Comparison of ENCODE assay signal across 17 cellular contexts in the genomic region with DNA sequence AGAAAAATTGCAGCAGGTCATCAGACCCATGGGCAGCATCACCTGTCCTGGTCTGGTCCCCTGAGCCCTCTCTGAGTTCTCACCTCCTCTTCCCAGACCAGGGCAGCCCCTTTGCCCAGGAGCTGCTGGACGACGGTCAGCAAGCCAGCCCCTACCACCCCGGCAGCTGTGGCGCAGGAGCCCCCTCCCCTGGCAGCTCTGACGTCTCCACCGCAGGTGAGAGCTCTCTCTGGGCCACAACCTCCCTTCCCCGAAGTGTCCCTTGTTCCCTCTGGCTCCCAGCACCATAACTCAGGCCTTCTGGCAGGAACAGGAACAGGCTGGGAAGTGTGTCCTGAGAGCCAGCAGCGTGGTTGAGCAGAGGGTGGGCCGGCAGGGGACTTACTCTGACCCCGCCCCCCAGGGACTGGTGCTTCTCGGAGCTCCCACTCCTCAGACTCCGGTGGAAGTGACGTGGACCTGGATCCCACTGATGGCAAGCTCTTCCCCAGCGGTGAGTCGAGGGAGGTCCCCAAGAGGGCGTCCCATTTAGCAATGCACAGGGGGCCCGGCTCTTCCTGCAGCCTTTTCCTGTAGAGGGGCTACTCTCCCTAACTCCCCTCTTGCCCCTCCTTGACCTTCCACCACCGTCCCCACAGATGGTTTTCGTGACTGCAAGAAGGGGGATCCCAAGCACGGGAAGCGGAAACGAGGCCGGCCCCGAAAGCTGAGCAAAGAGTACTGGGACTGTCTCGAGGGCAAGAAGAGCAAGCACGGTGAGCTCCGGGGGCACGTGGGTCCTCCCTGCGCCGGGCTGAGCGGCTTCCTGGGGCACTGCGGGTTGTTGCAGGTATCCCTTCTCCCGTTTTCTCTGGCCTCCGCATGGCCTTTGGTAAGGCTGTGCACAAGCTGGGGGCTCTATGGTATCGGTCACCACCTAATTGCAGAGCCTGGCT. TPM values are rescaled to one million over a fixed set of nuclear protein-coding genes. Genes with fewer than 3 reads are reported as not detected.
DNase-seq lines count a peak whose midpoint lies in the region; ATAC-seq and TF ChIP-seq lines count a peak whose summit lies in the region.
"Had no signal": no experiment of that assay in that cellular context is flagged by ENCODE, and none has a peak within 500 bp of the region (broad histone marks: within the 10 kb centered on the region; RNA-seq: fewer than 3 reads in every experiment).

No MANE protein-coding gene starts in this region.

- H3K27me3 ChIP-seq in mesenchymal stem cell (ENCODE audit: control insufficient read depth in 1 of 2, insufficient read depth in 1 of 2, low read length in 2 of 2) (peaks cover 0 to 7% of the 10 kb centered on the region in 2 experiments), transverse colon (no peaks in the 10 kb centered on the region)

- H2BK15ac ChIP-seq in mesenchymal stem cell (ENCODE audit: low read depth, poor library complexity, severe bottlenecking): no peak overlapping the region

- H3K9ac ChIP-seq in mesenchymal stem cell (ENCODE audit: low read length): no peak overlapping the region

- H3K4me2 ChIP-seq in mesenchymal stem cell (ENCODE audit: low read length, poor library complexity, severe bottlenecking): peak overlapping the region; percentile 87

- H3K36me3 ChIP-seq in mesenchymal stem cell (ENCODE audit: control insufficient read depth in 1 of 2, insufficient read depth in 2 of 2, low read depth in 1 of 2, low read length in 2 of 2) (peaks cover 0 to 56% of the 10 kb centered on the region in 2 experiments), transverse colon (peaks cover 0 to 24% (median 2%) of the 10 kb centered on the region in 4 donors)

- no peak overlapping the region for H2BK5ac ChIP-seq in mesenchymal stem cell (ENCODE audit: low read depth, low read length, poor library complexity, severe bottlenecking)

- DNase-seq in NCI-H2029 (lab: John Stamatoyannopoulos, UW) (peak; percentile 20), epithelial cell of esophagus (ENCODE audit: low read depth) (no peak), mesenchymal stem cell (no peak), transverse colon (peak; percentile 60), 8988T (no peak), OCI-M2 (lab: John Stamatoyannopoulos, UW; ENCODE audit: unreplicated experiment) (no peak)
- DNase-seq: activated CD4-positive, alpha-beta T cell treated with anti-CD3 and anti-CD28 coated beads for 48 hours; activated naive CD4-positive, alpha-beta T cell; aorta; DMS 273 treated with DMSO at 0.1 percent for 48 hours; mammary epithelial cell; NCI-H2107; nephron progenitor cell had no signal

- peaks cover 24% of the 10 kb centered on the region for H3K79me1 ChIP-seq in mesenchymal stem cell (replicated peaks; ENCODE audit: low read length, poor library complexity, severe bottlenecking)

- H3K27ac ChIP-seq in mesenchymal stem cell (ENCODE audit: low read length, poor library complexity, severe bottlenecking): no peak overlapping the region
- H3K27ac ChIP-seq in transverse colon: peak overlapping the region; percentile 91 to 94 (median 92)
- H3K27ac ChIP-seq: gastroesophageal sphincter, HL-60 had no signal

- no peak overlapping the region for H4K8ac ChIP-seq in mesenchymal stem cell (ENCODE audit: low read length)

- WGBS in mesenchymal stem cell: 90% methylated on average over 35 of the region's 35 CpGs
- 62% methylated on average over 35 of the region's 35 CpGs; no CpG with 5 or more reads in 1 of the 2 donors for WGBS in transverse colon (ENCODE audit: low coverage in 1 of 2), 2 donors

- H3K4me1 ChIP-seq in mesenchymal stem cell (ENCODE audit: control insufficient read depth, insufficient read depth, low read depth, low read length): peaks cover 60% of the 10 kb centered on the region
- H3K4me1 ChIP-seq in transverse colon: peaks cover 0 to 24% (median 12%) of the 10 kb centered on the region in 4 donors

- H2AK5ac ChIP-seq in mesenchymal stem cell (ENCODE audit: low read length, severe bottlenecking): no peak overlapping the region

- no peak overlapping the region for H2BK12ac ChIP-seq in mesenchymal stem cell (ENCODE audit: low read length in 2 of 2)

- TF ChIP-seq CTCF in epithelial cell of esophagus (IDR thresholded peaks at IDR 0.05; ENCODE audit: insufficient read depth, low read depth, low read length, missing control alignments): no peak
- peak in 1 of 5 experiments; percentile 23 for TF ChIP-seq CTCF in transverse colon (IDR thresholded peaks at IDR 0.05)

- H3K23ac ChIP-seq in mesenchymal stem cell (ENCODE audit: low read length in 2 of 2): no peak overlapping the region

- no peak overlapping the region for H4K91ac ChIP-seq in mesenchymal stem cell (ENCODE audit: low read length)

- no peak for ATAC-seq in SK-N-SH treated with all-trans-retinoic acid at 6 μM for 48 hours
- ATAC-seq: gastroesophageal sphincter had no signal

- H3K14ac ChIP-seq in mesenchymal stem cell (ENCODE audit: low read length in 2 of 2): no peak overlapping the region

- TF ChIP-seq POLR2A in transverse colon (IDR thresholded peaks at IDR 0.05): peak; percentile 47

- no peak overlapping the region for H3K18ac ChIP-seq in mesenchymal stem cell (ENCODE audit: low read depth in 1 of 2, low read length in 2 of 2)

- no peak overlapping the region for H2AFZ ChIP-seq in mesenchymal stem cell (ENCODE audit: low read depth, low read length)

- H3K4ac ChIP-seq in mesenchymal stem cell (ENCODE audit: low read depth in 1 of 2, low read length in 2 of 2): no peak overlapping the region

- in situ Hi-C loops in transverse colon (cut with MboI; ENCODE audit: low pct_ligation_motif_present in 1 of 4, low pct_unique_long_range_greater_than_20kb in 1 of 4, low sequenced_read_pairs in 3 of 4): loop anchor here in 3 of 4 donors (10.0 kb wide), 1 partner anchor 102 kb away; no protein-coding TSS in a partner anchor

- H3K4me3 ChIP-seq in epithelial cell of esophagus (ENCODE audit: low read length) (peak overlapping the region; percentile 63), mesenchymal stem cell (ENCODE audit: insufficient read depth in 1 of 2, low read depth in 1 of 2, low read length in 2 of 2) (peak overlapping the region in 1 of 2 experiments; percentile 9), transverse colon (peak overlapping the region; percentile 34 to 72 (median 54))
- H3K4me3 ChIP-seq: gastroesophageal sphincter, K562 had no signal

- no peak overlapping the region for H2BK120ac ChIP-seq in mesenchymal stem cell (ENCODE audit: low read depth, low read length)

- H3K9me3 ChIP-seq in mesenchymal stem cell (ENCODE audit: control insufficient read depth, low read length) (no peaks in the 10 kb centered on the region), transverse colon (no peaks in the 10 kb centered on the region)
- H3K9me3 ChIP-seq: gastroesophageal sphincter had no signal

- intact Hi-C loops in transverse colon (cut with DNase I; ENCODE audit: low total_unique reads): no loop called here

- no peak for TF ChIP-seq EP300 in transverse colon (IDR thresholded peaks at IDR 0.05; ENCODE audit: low read depth)

TF ChIP-seq in SK-N-SH treated with all-trans-retinoic acid at 6 μM for 48 hours, 23 proteins besides CTCF, POLR2A, EP300 and RAD21:
- TF ChIP-seq GLIS3 (CRISPR knock-in tag; IDR thresholded peaks at IDR 0.05): no peak
- TF ChIP-seq SNAI2 (CRISPR knock-in tag; IDR thresholded peaks at IDR 0.05): no peak
- no peak for TF ChIP-seq OSR1 (CRISPR knock-in tag; IDR thresholded peaks at IDR 0.05)
- TF ChIP-seq ZFP3 (CRISPR knock-in tag; IDR thresholded peaks at IDR 0.05): no peak
- no peak for TF ChIP-seq ZC3H10 (CRISPR knock-in tag; IDR thresholded peaks at IDR 0.05)
- no peak for TF ChIP-seq TOX (CRISPR knock-in tag; IDR thresholded peaks at IDR 0.05; ENCODE audit: borderline replicate concordance)
- TF ChIP-seq, protein P1, sequence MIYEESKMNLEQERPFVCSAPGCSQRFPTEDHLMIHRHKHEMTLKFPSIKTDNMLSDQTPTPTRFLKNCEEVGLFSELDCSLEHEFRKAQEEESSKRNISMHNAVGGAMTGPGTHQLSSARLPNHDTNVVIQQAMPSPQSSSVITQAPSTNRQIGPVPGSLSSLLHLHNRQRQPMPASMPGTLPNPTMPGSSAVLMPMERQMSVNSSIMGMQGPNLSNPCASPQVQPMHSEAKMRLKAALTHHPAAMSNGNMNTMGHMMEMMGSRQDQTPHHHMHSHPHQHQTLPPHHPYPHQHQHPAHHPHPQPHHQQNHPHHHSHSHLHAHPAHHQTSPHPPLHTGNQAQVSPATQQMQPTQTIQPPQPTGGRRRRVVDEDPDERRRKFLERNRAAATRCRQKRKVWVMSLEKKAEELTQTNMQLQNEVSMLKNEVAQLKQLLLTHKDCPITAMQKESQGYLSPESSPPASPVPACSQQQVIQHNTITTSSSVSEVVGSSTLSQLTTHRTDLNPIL (CRISPR knock-in tag; IDR thresholded peaks at IDR 0.05; ENCODE audit: low read depth): no peak

RNA-seq across cellular contexts. Expression of a gene that starts 2.4 kb away (rescaled TPM):
- polyA plus RNA-seq in mesenchymal stem cell (2013, experiment 1 of 2): 0.04 TPM
- polyA plus RNA-seq in mesenchymal stem cell (2013, experiment 2 of 2): 0.07 TPM
- total RNA-seq in transverse colon: 1,000 to 10,000 TPM in 1 of 4 donors, 100 to 1,000 TPM in 3; 581 to 1,486 (median 902) TPM

RNA-seq across cellular contexts. Expression of a gene that starts 30.4 kb away (rescaled TPM):
- 45.3 TPM for polyA plus RNA-seq in mesenchymal stem cell (2013, experiment 1 of 2)
- polyA plus RNA-seq in mesenchymal stem cell (2013, experiment 2 of 2): 44.4 TPM
- total RNA-seq in transverse colon: 100 to 1,000 TPM; 118 to 285 (median 184) TPM

RNA-seq across cellular contexts. Expression of a gene that starts 57.5 kb away (rescaled TPM):
- 63.8 TPM for polyA plus RNA-seq in mesenchymal stem cell (2013, experiment 1 of 2)
- polyA plus RNA-seq in mesenchymal stem cell (2013, experiment 2 of 2): 69.6 TPM
- total RNA-seq in transverse colon: 10 to 100 TPM in 3 of 4 donors, 1 to 10 TPM in 1; 3.0 to 37.0 (median 33.7) TPM

Comparison
In these comparisons a context has a peak if more than half of its experiments do, and no peak if none do; other contexts are left out.
1. DNase-seq: peak in NCI-H2029 (single experiment) and transverse colon (single experiment); none in epithelial cell of esophagus (single experiment), mesenchymal stem cell (single experiment), 8988T (single experiment) and OCI-M2 (single experiment).